Comparison of ENCODE assay signal across 8 cellular contexts in the genomic region with DNA sequence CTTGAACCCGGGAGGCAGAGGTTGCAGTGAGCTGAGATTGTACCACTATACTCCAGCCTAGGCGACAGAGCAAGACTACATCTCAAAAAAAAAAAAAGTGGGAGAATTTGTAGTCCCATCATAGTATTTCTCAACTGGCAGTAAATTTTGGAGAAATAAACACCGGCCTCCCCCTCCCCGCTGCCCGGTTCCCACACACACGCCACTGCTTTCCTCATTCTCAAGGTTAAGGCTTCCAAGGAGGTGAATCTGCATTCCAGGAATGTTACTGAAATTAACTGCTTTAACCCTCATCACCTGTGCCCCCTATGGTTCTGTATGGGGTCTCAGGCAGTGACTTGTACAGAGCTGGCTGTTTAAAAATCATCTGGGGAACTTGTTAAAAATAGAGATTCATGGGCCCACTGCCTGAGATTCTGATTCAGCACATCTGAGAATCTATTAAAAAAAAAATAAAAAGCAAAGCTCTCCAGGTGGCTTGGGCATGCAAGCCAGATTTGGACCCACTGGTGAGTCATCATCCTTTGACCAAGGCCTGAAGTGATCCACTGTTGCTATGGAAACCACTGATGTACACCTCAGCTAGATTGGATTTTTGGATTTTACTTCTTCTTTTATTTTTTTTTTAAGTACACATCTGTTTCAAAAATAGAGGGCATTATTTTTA. TPM values are rescaled to one million over a fixed set of nuclear protein-coding genes. Genes with fewer than 3 reads are reported as not detected.
DNase-seq lines count a peak whose midpoint lies in the region; ATAC-seq and TF ChIP-seq lines count a peak whose summit lies in the region.

No MANE protein-coding gene starts in this region.

- POLR2A ChIA-PET in activated CD8-positive, alpha-beta T cell treated with anti-CD3 and anti-CD28 coated beads for 36 hours (lab: Charles Lee), result interaction anchor here (0.7 kb wide), 1 partner anchor 23 kb away, joined by 3 read pairs; no protein-coding TSS in a partner anchor

- TF ChIP-seq CTCF in activated CD8-positive, alpha-beta T cell treated with anti-CD3 and anti-CD28 coated beads for 36 hours (IDR thresholded peaks at IDR 0.05), result no peak

- ATAC-seq in GM18498 (IDR thresholded peaks at IDR 0.05; ENCODE audit: unreplicated experiment), result peak; percentile 50
- peak; percentile 56 for ATAC-seq in HG03095 (IDR thresholded peaks at IDR 0.05; ENCODE audit: unreplicated experiment)
- no peak for ATAC-seq in activated CD8-positive, alpha-beta T cell treated with anti-CD3 and anti-CD28 coated beads for 36 hours

- peak; percentile 96 for DNase-seq in RPMI7951 (ENCODE audit: low read depth)
- DNase-seq in iris pigment epithelial cell (ENCODE audit: low read depth), result peak; percentile 63
- DNase-seq in activated CD8-positive, alpha-beta T cell treated with anti-CD3 and anti-CD28 coated beads for 36 hours, result no peak
- no peak for DNase-seq in activated T-cell treated with anti-CD3 and anti-CD28 coated beads, Interleukin-2, amount 50 U/mL, for 48 hours
- no peak for DNase-seq in T1000 (lab: John Stamatoyannopoulos, UW)
- no peak for DNase-seq in effector CD8-positive, alpha-beta T cell (lab: John Stamatoyannopoulos, UW)

- intact Hi-C loops in activated CD8-positive, alpha-beta T cell treated with anti-CD3 and anti-CD28 coated beads for 36 hours (cut with micrococcal nuclease), result no loop called here

- no peaks in the 10 kb centered on the region for H3K9me3 Mint-ChIP-seq in activated CD8-positive, alpha-beta T cell treated with anti-CD3 and anti-CD28 coated beads for 36 hours

- no peak overlapping the region for H3K27ac Mint-ChIP-seq in activated CD8-positive, alpha-beta T cell treated with anti-CD3 and anti-CD28 coated beads for 36 hours

- H3K36me3 Mint-ChIP-seq in activated CD8-positive, alpha-beta T cell treated with anti-CD3 and anti-CD28 coated beads for 36 hours (ENCODE audit: low read depth), result no peaks in the 10 kb centered on the region

- H3K27me3 Mint-ChIP-seq in activated CD8-positive, alpha-beta T cell treated with anti-CD3 and anti-CD28 coated beads for 36 hours, result peaks cover 8% of the 10 kb centered on the region

- no peak overlapping the region for H3K4me3 Mint-ChIP-seq in activated CD8-positive, alpha-beta T cell treated with anti-CD3 and anti-CD28 coated beads for 36 hours

- CTCF ChIA-PET in activated CD8-positive, alpha-beta T cell treated with anti-CD3 and anti-CD28 coated beads for 36 hours (lab: Charles Lee), result no interaction called here

- no peaks in the 10 kb centered on the region for H3K4me1 Mint-ChIP-seq in activated CD8-positive, alpha-beta T cell treated with anti-CD3 and anti-CD28 coated beads for 36 hours (ENCODE audit: low read depth)

RNA-seq across cellular contexts. Expression of a gene that starts 50.1 kb away (rescaled TPM):
- 110 and 159 TPM in 2 replicates for total RNA-seq in RPMI7951 (2014; rRNA removed; shearing (Covaris generic))
- total RNA-seq in activated CD8-positive, alpha-beta T cell treated with anti-CD3 and anti-CD28 coated beads for 36 hours, result 10 to 100 TPM; 86.8 to 87.0 TPM

RNA-seq across cellular contexts. Expression of a gene that starts 54.0 kb away (rescaled TPM):
- total RNA-seq in RPMI7951 (2014; rRNA removed; shearing (Covaris generic)), result 80.7 and 97.8 TPM in 2 replicates
- total RNA-seq in activated CD8-positive, alpha-beta T cell treated with anti-CD3 and anti-CD28 coated beads for 36 hours, result 100 to 1,000 TPM; 143 to 144 TPM

Comparison
In these comparisons a context has a peak if more than half of its experiments do, and no peak if none do; other contexts are left out.
1. DNase-seq: peak in RPMI7951 (single experiment) and iris pigment epithelial cell (single experiment); none in activated CD8-positive, alpha-beta T cell treated with anti-CD3 and anti-CD28 coated beads for 36 hours (single experiment), activated T-cell treated with anti-CD3 and anti-CD28 coated beads, Interleukin-2, amount 50 U/mL, for 48 hours (0 of 2), T1000 (single experiment) and effector CD8-positive, alpha-beta T cell (single experiment).